ENCODE assay signal across 12 cellular contexts in the genomic region with DNA sequence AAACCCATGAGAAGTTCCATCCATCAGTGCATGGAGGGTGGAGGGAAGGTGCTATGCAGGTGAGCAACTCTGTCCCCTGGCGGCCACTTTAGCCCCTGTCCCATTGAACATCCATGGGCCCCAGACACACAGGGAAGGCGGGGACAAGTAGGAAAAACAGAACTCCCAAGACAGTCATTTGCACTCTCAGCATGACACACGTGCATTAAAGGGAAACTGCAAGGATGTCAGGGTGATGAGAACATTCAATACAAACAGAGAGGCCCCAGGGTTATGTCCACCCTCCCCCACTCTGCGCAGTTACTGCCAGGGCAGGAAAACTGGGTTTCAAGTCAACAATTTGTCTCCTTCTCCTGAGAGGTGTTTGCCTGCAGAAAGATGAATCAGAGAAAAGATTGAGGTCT. TPM values are rescaled to one million over a fixed set of nuclear protein-coding genes. Genes with fewer than 3 reads are reported as not detected.
DNase-seq lines count a peak whose midpoint lies in the region; ATAC-seq, FAIRE-seq and TF ChIP-seq lines count a peak whose summit lies in the region.
"Had no signal": no experiment of that assay in that cellular context is flagged by ENCODE, and none has a peak within 500 bp of the region (broad histone marks: within the 10 kb centered on the region; RNA-seq: fewer than 3 reads in every experiment).

No MANE protein-coding gene starts in this region.

- H3K36me3 Mint-ChIP-seq in endothelial cell (ENCODE audit: low read depth, unreplicated experiment) = no peaks in the 10 kb centered on the region

- no peaks in the 10 kb centered on the region for H3K9me3 Mint-ChIP-seq in endothelial cell (ENCODE audit: unreplicated experiment)

- peak; percentile 49 for TF ChIP-seq CTCF in GM10266 (IDR thresholded peaks at IDR 0.05; ENCODE audit: control insufficient read depth, insufficient read depth, low read depth, missing control alignments)
- peak; percentile 24 for TF ChIP-seq CTCF in endothelial cell (IDR thresholded peaks at IDR 0.05; ENCODE audit: unreplicated experiment)

- TF ChIP-seq POLR2A in H54 (IDR thresholded peaks at IDR 0.05; ENCODE audit: low read depth, low read length) = no peak

- H3K27ac Mint-ChIP-seq in endothelial cell (ENCODE audit: unreplicated experiment) = no peak overlapping the region

- no peaks in the 10 kb centered on the region for H3K27me3 Mint-ChIP-seq in endothelial cell (ENCODE audit: unreplicated experiment)

- H3K4me1 Mint-ChIP-seq in endothelial cell (ENCODE audit: unreplicated experiment) = peaks cover 7% of the 10 kb centered on the region

- H3K4me3 Mint-ChIP-seq in endothelial cell (ENCODE audit: unreplicated experiment) = no peak overlapping the region

- DNase-seq in 8988T (peak; percentile 48), GM10266 (ENCODE audit: extremely low spot score) (peak; percentile 44), NCI-H146 (lab: John Stamatoyannopoulos, UW) (peak; percentile 55), endothelial cell (ENCODE audit: low spot score) (peak; percentile 23), H54 (ENCODE audit: insufficient read length, low spot score) (no peak), NCI-H2107 (lab: John Stamatoyannopoulos, UW) (no peak)
- DNase-seq: activated naive CD4-positive, alpha-beta T cell; erythroblast; NCI-H2029 treated with DMSO at 0.1 percent for 48 hours; T-helper 2 cell had no signal

- ATAC-seq in HG03097 (IDR thresholded peaks at IDR 0.05; ENCODE audit: low FRiP score, unreplicated experiment) (no peak), HG03571 (IDR thresholded peaks at IDR 0.05; ENCODE audit: unreplicated experiment) (no peak)

- FAIRE-seq in H54 (lab: Jason Lieb, UNC) = no peak

RNA-seq across cellular contexts. Expression of a gene that starts 44.0 kb away (rescaled TPM):
- total RNA-seq in endothelial cell (ENCODE audit: unreplicated experiment) = 22.4 TPM

Comparison
In these comparisons a context has a peak if more than half of its experiments do, and no peak if none do; other contexts are left out.
1. DNase-seq: peak in 8988T (single experiment), GM10266 (single experiment), NCI-H146 (single experiment) and endothelial cell (single experiment); none in H54 (single experiment) and NCI-H2107 (single experiment).